ENCODE assay signal across 8 cellular contexts in genomic region chr6:63635165-63635562, GRCh38. TPM values are rescaled to one million over a fixed set of nuclear protein-coding genes. Genes with fewer than 3 reads are reported as not detected.
DNase-seq lines count a peak whose midpoint lies in the region; ATAC-seq lines count a peak whose summit lies in the region.

No MANE protein-coding gene starts in this region.

- peaks cover 39% of the 10 kb centered on the region for H3K4me1 Mint-ChIP-seq in activated CD4-positive, alpha-beta memory T cell treated with anti-CD3 and anti-CD28 coated beads for 36 hours (ENCODE audit: low read depth)

- CTCF ChIA-PET in activated CD4-positive, alpha-beta memory T cell treated with anti-CD3 and anti-CD28 coated beads for 36 hours (lab: Charles Lee): interaction anchor here (1.0 to 2.7 kb wide), 3 partner anchors 28 to 61 kb away, joined by 3 to 25 read pairs (median 19); no protein-coding TSS in a partner anchor

- H3K36me3 ChIP-seq in iPS-18a (ENCODE audit: control insufficient read depth, low read depth, low read length) (no peaks in the 10 kb centered on the region), subcutaneous abdominal adipose tissue (ENCODE audit: control insufficient read depth in 5 of 5, insufficient read depth in 5 of 5, low read length in 5 of 5) (no peaks in the 10 kb centered on the region)

- H3K4me1 ChIP-seq in iPS-18a (ENCODE audit: control insufficient read depth, low read depth, low read length) (peaks cover 11% of the 10 kb centered on the region), subcutaneous abdominal adipose tissue (ENCODE audit: control insufficient read depth in 5 of 5, insufficient read depth in 5 of 5, low read length in 5 of 5) (peaks cover 0 to 44% (median 34%) of the 10 kb centered on the region in 5 donors)

- H3K4me3 Mint-ChIP-seq in activated CD4-positive, alpha-beta memory T cell treated with anti-CD3 and anti-CD28 coated beads for 36 hours: peak overlapping the region; percentile 98

- POLR2A ChIA-PET in activated CD4-positive, alpha-beta memory T cell treated with anti-CD3 and anti-CD28 coated beads for 36 hours (lab: Charles Lee): interaction anchor here (0.6 to 1.5 kb wide), 2 partner anchors 36 to 37 kb away, joined by 3 to 4 read pairs; no protein-coding TSS in a partner anchor

- H3K27me3 ChIP-seq in iPS-18a (ENCODE audit: control insufficient read depth, insufficient read depth, low read length) (peaks cover 49% of the 10 kb centered on the region), subcutaneous abdominal adipose tissue (ENCODE audit: control insufficient read depth in 5 of 5, insufficient read depth in 4 of 5, low read length in 5 of 5) (no peaks in the 10 kb centered on the region)

- intact Hi-C loops in activated CD4-positive, alpha-beta memory T cell treated with anti-CD3 and anti-CD28 coated beads for 36 hours (cut with micrococcal nuclease): loop anchor here (1.0 to 5.0 kb wide), 4 partner anchors 37 to 70 kb away; partner anchors contain the start of genes LOC128125822 and PTP4A1

- H3K27ac ChIP-seq in iPS-18a (ENCODE audit: low read length): no peak overlapping the region
- H3K27ac ChIP-seq in subcutaneous abdominal adipose tissue (ENCODE audit: low read depth, low read length): peak overlapping the region; percentile 96

- peak overlapping the region; percentile 89 for H3K27ac Mint-ChIP-seq in activated CD4-positive, alpha-beta memory T cell treated with anti-CD3 and anti-CD28 coated beads for 36 hours

- H3K4me3 ChIP-seq in iPS-18a (ENCODE audit: low read length) (peak overlapping the region; percentile 96), subcutaneous abdominal adipose tissue (ENCODE audit: low read depth in 1 of 5, low read length in 5 of 5) (peak overlapping the region; percentile 81 to 99 (median 94))

- peaks cover 2% of the 10 kb centered on the region for H3K36me3 Mint-ChIP-seq in activated CD4-positive, alpha-beta memory T cell treated with anti-CD3 and anti-CD28 coated beads for 36 hours

- H3K9me3 ChIP-seq in iPS-18a (ENCODE audit: control insufficient read depth, low read depth, low read length) (no peaks in the 10 kb centered on the region), subcutaneous abdominal adipose tissue (ENCODE audit: control insufficient read depth in 5 of 5, low read length in 5 of 5) (no peaks in the 10 kb centered on the region)

- H3K9ac ChIP-seq in iPS-18a (ENCODE audit: low read length): peak overlapping the region; percentile 93
- H3K9ac ChIP-seq in subcutaneous abdominal adipose tissue (ENCODE audit: low read length in 5 of 5): peak overlapping the region; percentile 13 to 96 (median 60)

- peak; percentile 24 for DNase-seq in NCI-H1694 treated with DMSO at 0.1 percent for 48 hours (lab: John Stamatoyannopoulos, UW)
- no peak for DNase-seq in NCI-H1694 (lab: John Stamatoyannopoulos, UW)
- DNase-seq in activated CD4-positive, alpha-beta memory T cell treated with anti-CD3 and anti-CD28 coated beads for 36 hours: no peak
- no peak for DNase-seq in NOMO-1 treated with DMSO at 0.1 percent for 48 hours (lab: John Stamatoyannopoulos, UW; ENCODE audit: unreplicated experiment)
- DNase-seq in activated effector memory CD4-positive, alpha-beta T cell treated with Interleukin-2 at 50 U/mL for 16 hours: no peak

- peak; percentile 19 for ATAC-seq in HG03060 (IDR thresholded peaks at IDR 0.05; ENCODE audit: low read depth, unreplicated experiment)

- no peaks in the 10 kb centered on the region for H3K27me3 Mint-ChIP-seq in activated CD4-positive, alpha-beta memory T cell treated with anti-CD3 and anti-CD28 coated beads for 36 hours

- H3K9me3 Mint-ChIP-seq in activated CD4-positive, alpha-beta memory T cell treated with anti-CD3 and anti-CD28 coated beads for 36 hours: no peaks in the 10 kb centered on the region

RNA-seq across cellular contexts. Expression of gene PHF3, which starts 0.4 kb away (rescaled TPM):
- 10 to 100 TPM; 43.0 to 43.2 TPM for total RNA-seq in activated CD4-positive, alpha-beta memory T cell treated with anti-CD3 and anti-CD28 coated beads for 36 hours
